ENCODE assay signal across 8 cellular contexts in the genomic region with DNA sequence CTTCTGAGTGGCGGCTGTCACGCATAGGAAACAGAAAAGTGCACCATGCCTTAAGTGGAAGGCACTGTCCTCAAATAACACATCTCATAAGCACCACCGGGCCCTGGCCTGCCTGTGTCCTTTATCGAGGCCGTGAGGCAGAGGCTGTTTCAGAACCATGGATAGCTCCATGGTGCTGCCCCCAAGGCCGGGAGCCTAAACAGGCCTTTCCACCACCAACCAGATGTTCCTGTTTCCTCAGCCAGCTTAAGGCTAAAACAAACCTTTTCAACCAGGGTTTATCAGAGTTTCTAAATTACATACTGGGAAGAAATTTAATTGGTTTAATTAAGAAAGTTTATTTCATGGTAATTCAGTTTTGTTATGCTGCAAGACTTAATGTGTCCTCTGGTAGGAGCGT.
DNase-seq lines count a peak whose midpoint lies in the region; ATAC-seq, FAIRE-seq and TF ChIP-seq lines count a peak whose summit lies in the region.

No MANE protein-coding gene starts in this region.

- H3K27me3 ChIP-seq in heart right ventricle (peaks cover 0 to 26% (median 6%) of the 10 kb centered on the region in 7 donors), left ventricle myocardium inferior (ENCODE audit: low read depth) (peaks cover 36% of the 10 kb centered on the region), uterus (no peaks in the 10 kb centered on the region)

- no peaks in the 10 kb centered on the region for H3K4me1 ChIP-seq in heart right ventricle
- H3K4me1 ChIP-seq in left ventricle myocardium inferior = no peaks in the 10 kb centered on the region
- no peaks in the 10 kb centered on the region for H3K4me1 ChIP-seq in uterus

- H3K4me3 ChIP-seq in heart right ventricle (no peak overlapping the region), left ventricle myocardium inferior (no peak overlapping the region), fibroblast of pulmonary artery (replicated peaks; ENCODE audit: low read depth, low read length) (no peak overlapping the region), uterus (no peak overlapping the region)

- peak; percentile 15 to 18 for DNase-seq in heart right ventricle
- no peak for DNase-seq in left ventricle myocardium inferior
- peak; percentile 44 for DNase-seq in SK-N-DZ (ENCODE audit: low spot score)
- peak; percentile 46 for DNase-seq in fibroblast of pulmonary artery (ENCODE audit: low read depth)
- peak; percentile 74 for DNase-seq in urothelium cell line (ENCODE audit: low spot score)
- no peak for DNase-seq in uterus

- TF ChIP-seq CTCF in heart right ventricle (IDR thresholded peaks at IDR 0.05) (no peak), left ventricle myocardium inferior (IDR thresholded peaks at IDR 0.05; ENCODE audit: borderline replicate concordance) (no peak), fibroblast of pulmonary artery (IDR thresholded peaks at IDR 0.05; ENCODE audit: low read length, missing control alignments) (no peak), uterus (IDR thresholded peaks at IDR 0.05) (no peak)

- intact Hi-C loops in heart right ventricle (cut with DNase I) = no loop called here
- intact Hi-C loops in left ventricle myocardium inferior (cut with micrococcal nuclease) = no loop called here
- intact Hi-C loops in uterus (cut with DNase I; ENCODE audit: low total_unique reads) = no loop called here

- no peak overlapping the region for H3K27ac ChIP-seq in heart right ventricle
- H3K27ac ChIP-seq in left ventricle myocardium inferior (replicated peaks) = no peak overlapping the region
- H3K27ac ChIP-seq in uterus = no peak overlapping the region

- ATAC-seq in heart right ventricle (peak in 3 of 8 donors; percentile 44 to 58 (median 57)), GM18861 (IDR thresholded peaks at IDR 0.05; ENCODE audit: unreplicated experiment) (no peak), GM21786 (IDR thresholded peaks at IDR 0.05; ENCODE audit: unreplicated experiment) (no peak)

- no peak for TF ChIP-seq POLR2A in uterus (IDR thresholded peaks at IDR 0.05)

- H3K36me3 ChIP-seq in heart right ventricle = no peaks in the 10 kb centered on the region
- no peaks in the 10 kb centered on the region for H3K36me3 ChIP-seq in left ventricle myocardium inferior
- no peaks in the 10 kb centered on the region for H3K36me3 ChIP-seq in uterus

- no peaks in the 10 kb centered on the region for H3K9me3 ChIP-seq in heart right ventricle
- no peaks in the 10 kb centered on the region for H3K9me3 ChIP-seq in left ventricle myocardium inferior (replicated peaks)
- H3K9me3 ChIP-seq in uterus = no peaks in the 10 kb centered on the region

- no peak for FAIRE-seq in urothelium cell line (lab: Jason Lieb, UNC)

- 17 to 19% methylated on average over 7 of the region's 7 CpGs for WGBS in heart right ventricle, 2 donors

Comparison
In these comparisons a context has a peak if more than half of its experiments do, and no peak if none do; other contexts are left out.
1. DNase-seq: peak in heart right ventricle (2 of 2), SK-N-DZ (single experiment), fibroblast of pulmonary artery (single experiment) and urothelium cell line (single experiment); none in left ventricle myocardium inferior (single experiment) and uterus (0 of 2).